ENCODE assay signal across 1 cellular context in the genomic region with DNA sequence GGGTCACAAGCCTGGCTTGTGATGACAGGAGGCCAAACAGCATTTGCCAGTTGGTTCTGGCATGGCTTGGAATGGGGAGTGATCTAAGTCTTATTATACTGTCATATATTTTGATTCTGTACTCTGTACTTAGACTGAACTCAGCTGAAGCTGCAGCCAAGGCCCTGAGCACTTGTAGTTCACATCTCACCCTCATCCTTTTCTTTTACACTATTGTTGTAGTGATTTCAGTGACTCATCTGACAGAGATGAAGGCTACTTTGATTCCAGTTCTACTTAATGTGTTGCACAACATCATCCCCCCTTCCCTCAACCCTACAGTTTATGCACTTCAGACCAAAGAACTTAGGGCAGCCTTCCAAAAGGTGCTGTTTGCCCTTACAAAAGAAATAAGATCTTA.
TF ChIP-seq lines count a peak whose summit lies in the region.

No MANE protein-coding gene starts in this region.

TF ChIP-seq in WTC11, 78 proteins besides CTCF, POLR2A, EP300 and RAD21 (continued from another document):
- TF ChIP-seq, protein P1, sequence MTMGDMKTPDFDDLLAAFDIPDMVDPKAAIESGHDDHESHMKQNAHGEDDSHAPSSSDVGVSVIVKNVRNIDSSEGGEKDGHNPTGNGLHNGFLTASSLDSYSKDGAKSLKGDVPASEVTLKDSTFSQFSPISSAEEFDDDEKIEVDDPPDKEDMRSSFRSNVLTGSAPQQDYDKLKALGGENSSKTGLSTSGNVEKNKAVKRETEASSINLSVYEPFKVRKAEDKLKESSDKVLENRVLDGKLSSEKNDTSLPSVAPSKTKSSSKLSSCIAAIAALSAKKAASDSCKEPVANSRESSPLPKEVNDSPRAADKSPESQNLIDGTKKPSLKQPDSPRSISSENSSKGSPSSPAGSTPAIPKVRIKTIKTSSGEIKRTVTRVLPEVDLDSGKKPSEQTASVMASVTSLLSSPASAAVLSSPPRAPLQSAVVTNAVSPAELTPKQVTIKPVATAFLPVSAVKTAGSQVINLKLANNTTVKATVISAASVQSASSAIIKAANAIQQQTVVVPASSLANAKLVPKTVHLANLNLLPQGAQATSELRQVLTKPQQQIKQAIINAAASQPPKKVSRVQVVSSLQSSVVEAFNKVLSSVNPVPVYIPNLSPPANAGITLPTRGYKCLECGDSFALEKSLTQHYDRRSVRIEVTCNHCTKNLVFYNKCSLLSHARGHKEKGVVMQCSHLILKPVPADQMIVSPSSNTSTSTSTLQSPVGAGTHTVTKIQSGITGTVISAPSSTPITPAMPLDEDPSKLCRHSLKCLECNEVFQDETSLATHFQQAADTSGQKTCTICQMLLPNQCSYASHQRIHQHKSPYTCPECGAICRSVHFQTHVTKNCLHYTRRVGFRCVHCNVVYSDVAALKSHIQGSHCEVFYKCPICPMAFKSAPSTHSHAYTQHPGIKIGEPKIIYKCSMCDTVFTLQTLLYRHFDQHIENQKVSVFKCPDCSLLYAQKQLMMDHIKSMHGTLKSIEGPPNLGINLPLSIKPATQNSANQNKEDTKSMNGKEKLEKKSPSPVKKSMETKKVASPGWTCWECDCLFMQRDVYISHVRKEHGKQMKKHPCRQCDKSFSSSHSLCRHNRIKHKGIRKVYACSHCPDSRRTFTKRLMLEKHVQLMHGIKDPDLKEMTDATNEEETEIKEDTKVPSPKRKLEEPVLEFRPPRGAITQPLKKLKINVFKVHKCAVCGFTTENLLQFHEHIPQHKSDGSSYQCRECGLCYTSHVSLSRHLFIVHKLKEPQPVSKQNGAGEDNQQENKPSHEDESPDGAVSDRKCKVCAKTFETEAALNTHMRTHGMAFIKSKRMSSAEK (CRISPR knock-in tag; IDR thresholded peaks at IDR 0.05; ENCODE audit: borderline replicate concordance): no peak
- TF ChIP-seq CREB1 (CRISPR knock-in tag; IDR thresholded peaks at IDR 0.05): no peak
- no peak for TF ChIP-seq ZNF317 (CRISPR knock-in tag; IDR thresholded peaks at IDR 0.05; ENCODE audit: borderline replicate concordance, low read depth)
- TF ChIP-seq E2F5 (CRISPR knock-in tag; IDR thresholded peaks at IDR 0.05): no peak
- TF ChIP-seq FOXK1 (CRISPR knock-in tag; IDR thresholded peaks at IDR 0.05): no peak
- TF ChIP-seq ZNF396 (CRISPR knock-in tag; IDR thresholded peaks at IDR 0.05; ENCODE audit: borderline replicate concordance): no peak
- no peak for TF ChIP-seq IRF2 (CRISPR knock-in tag; IDR thresholded peaks at IDR 0.05; ENCODE audit: borderline replicate concordance, low read depth)
- no peak for TF ChIP-seq SP1 (CRISPR knock-in tag; conservative IDR thresholded peaks at IDR 0.05)
TF ChIP-seq in WTC11: peak in this region for 0.
